In the genomic region with DNA sequence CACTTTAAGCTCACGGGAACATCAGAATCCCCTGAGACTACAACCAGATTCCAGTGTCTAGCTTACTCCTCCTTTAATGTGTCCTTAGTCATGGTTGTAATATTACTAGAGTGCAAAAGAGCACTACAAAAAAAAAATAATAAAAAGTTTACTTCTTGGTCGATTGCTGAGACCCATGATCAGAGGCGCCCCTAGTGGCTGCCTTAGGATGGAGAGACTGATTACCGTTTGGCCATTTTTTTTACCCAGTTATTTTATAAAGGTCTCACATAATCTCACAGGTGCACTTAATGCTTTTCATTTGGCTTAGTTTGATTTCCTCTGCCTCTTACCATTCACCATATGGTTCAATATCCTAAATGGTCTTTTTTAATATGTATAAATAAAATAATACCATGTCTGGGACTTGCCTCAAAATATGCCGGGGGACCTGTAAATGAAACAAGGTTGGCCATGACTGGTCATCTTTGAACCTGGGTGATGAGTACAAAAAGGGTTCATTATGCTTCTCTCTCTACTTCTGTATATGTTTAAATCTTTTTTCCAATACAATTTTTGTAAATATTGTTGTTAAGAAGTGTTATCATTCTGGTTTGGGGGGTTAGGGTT, we compare ENCODE assay signal across 12 cellular contexts.
A peak's percentile ranks its signal among the peaks of the same experiment; 100 is the strongest.
DNase-seq lines count a peak whose midpoint lies in the region; ATAC-seq, FAIRE-seq and TF ChIP-seq lines count a peak whose summit lies in the region.
"Had no signal": no experiment of that assay in that cellular context is flagged by ENCODE, and none has a peak within 500 bp of the region (broad histone marks: within the 10 kb centered on the region; RNA-seq: fewer than 3 reads in every experiment).

No MANE protein-coding gene starts in this region.

- no peak overlapping the region for H3K9ac ChIP-seq in H9 (ENCODE audit: extremely low read depth, insufficient read length, low read length)

- H3K4me1 Mint-ChIP-seq in Calu3 (ENCODE audit: low read depth, unreplicated experiment) (no peaks in the 10 kb centered on the region), H9 (peaks cover 15 to 22% of the 10 kb centered on the region in 2 experiments)
- H3K4me1 Mint-ChIP-seq in naive thymus-derived CD8-positive, alpha-beta T cell, result no peaks in the 10 kb centered on the region

- H3K27me3 Mint-ChIP-seq in Calu3 (ENCODE audit: unreplicated experiment) (peaks cover 91% of the 10 kb centered on the region), H9 (ENCODE audit: low read depth) (peaks cover 1% of the 10 kb centered on the region; the same call in 1 of the 2 replicates)
- H3K27me3 Mint-ChIP-seq in naive thymus-derived CD8-positive, alpha-beta T cell, result peaks cover 30 to 81% (median 45%) of the 10 kb centered on the region in 5 donors

- no peak overlapping the region for H4K5ac ChIP-seq in H9 (ENCODE audit: insufficient read length, low read depth, low read length)

- H3K9me3 Mint-ChIP-seq in Calu3 (ENCODE audit: low read depth, unreplicated experiment), result no peaks in the 10 kb centered on the region
- no peaks in the 10 kb centered on the region; a peak in 1 of 5 replicates for H3K9me3 Mint-ChIP-seq in H9
- H3K9me3 Mint-ChIP-seq in naive thymus-derived CD8-positive, alpha-beta T cell, result peaks cover 0 to 10% (median 3%) of the 10 kb centered on the region in 9 donors

- CTCF ChIA-PET in Calu3 (lab: Charles Lee), result interaction anchor here (0.7 kb wide), 1 partner anchor 120 kb away, joined by 3 read pairs; no protein-coding TSS in a partner anchor

- H2BK12ac ChIP-seq in H9 (ENCODE audit: insufficient read length, low read depth, low read length), result no peak overlapping the region

- no peaks in the 10 kb centered on the region for H3K23me2 ChIP-seq in H9 (ENCODE audit: insufficient read length, low read depth, low read length, poor library complexity, severe bottlenecking)

- no peak overlapping the region for H3K4me2 ChIP-seq in H9 (ENCODE audit: insufficient read depth, insufficient read length, low read length)

- no peak overlapping the region for H2AFZ ChIP-seq in H9 (ENCODE audit: low read length)

- H2AK5ac ChIP-seq in H9 (ENCODE audit: insufficient read length, low read length), result no peak overlapping the region

- TF ChIP-seq POLR2A in right lobe of liver (IDR thresholded peaks at IDR 0.05), result no peak

- BruUV-seq in Calu3 (replicated peaks; lab: Mats Ljungman, UMichigan), result no TSS peak

- H3K9me3 ChIP-seq in H9 (ENCODE audit: control insufficient read depth, low read depth, low read length), result no peaks in the 10 kb centered on the region
- H3K9me3 ChIP-seq in right lobe of liver, result no peaks in the 10 kb centered on the region
- H3K9me3 ChIP-seq: heart left ventricle had no signal

- intact Hi-C loops in Calu3 (cut with micrococcal nuclease; ENCODE audit: unreplicated experiment) (no loop called here), right lobe of liver (cut with DNase I) (no loop called here)

- H4K91ac ChIP-seq in H9 (ENCODE audit: insufficient read length, low read depth, low read length), result no peak overlapping the region

- no peaks in the 10 kb centered on the region for H3K36me3 ChIP-seq in right lobe of liver
- H3K36me3 ChIP-seq: heart left ventricle had no signal

- no peaks in the 10 kb centered on the region for H4K20me1 ChIP-seq in H9 (ENCODE audit: control insufficient read depth, insufficient read depth, insufficient read length)

- no peaks in the 10 kb centered on the region for H3K36me3 Mint-ChIP-seq in Calu3 (ENCODE audit: insufficient read depth, unreplicated experiment)
- H3K36me3 Mint-ChIP-seq in H9 (ENCODE audit: insufficient read depth in 1 of 3, low read depth in 3 of 3), result no peaks in the 10 kb centered on the region
- peaks cover 0 to 2% (median 2%) of the 10 kb centered on the region in 3 donors for H3K36me3 Mint-ChIP-seq in naive thymus-derived CD8-positive, alpha-beta T cell

- H3K4me3 Mint-ChIP-seq in Calu3 (ENCODE audit: low read depth, unreplicated experiment), result no peak overlapping the region
- no peak overlapping the region for H3K4me3 Mint-ChIP-seq in H9
- no peak overlapping the region for H3K4me3 Mint-ChIP-seq in naive thymus-derived CD8-positive, alpha-beta T cell

- H3K27me3 ChIP-seq in H9 (ENCODE audit: insufficient read depth, low read length) (no peaks in the 10 kb centered on the region), right lobe of liver (no peaks in the 10 kb centered on the region)

- H4K8ac ChIP-seq in H9 (replicated peaks; ENCODE audit: insufficient read length, low read depth, low read length), result no peak overlapping the region

- H3K4me1 ChIP-seq in H9 (ENCODE audit: insufficient read depth, low read length), result peaks cover 2% of the 10 kb centered on the region; the same call in 1 of the 2 replicates
- no peaks in the 10 kb centered on the region for H3K4me1 ChIP-seq in right lobe of liver
- H3K4me1 ChIP-seq: heart left ventricle had no signal

- no peaks in the 10 kb centered on the region for H3K79me1 ChIP-seq in H9 (ENCODE audit: insufficient read depth, low read depth, low read length, poor library complexity, severe bottlenecking)

- H3K4me3 ChIP-seq in right lobe of liver, result no peak overlapping the region
- H3K4me3 ChIP-seq: heart left ventricle, SK-N-MC had no signal

- H2BK120ac ChIP-seq in H9 (ENCODE audit: low read depth, low read length, poor library complexity, severe bottlenecking), result no peak overlapping the region

- no peak overlapping the region for H3K14ac ChIP-seq in H9 (ENCODE audit: insufficient read depth, low read length)

- H3K79me2 ChIP-seq in H9 (ENCODE audit: insufficient read depth, low read length), result no peaks in the 10 kb centered on the region

- peak; percentile 62 for TF ChIP-seq CTCF in Calu3 (IDR thresholded peaks at IDR 0.05; ENCODE audit: unreplicated experiment)
- peak; percentile 87 for TF ChIP-seq CTCF in H9 (conservative IDR thresholded peaks at IDR 0.05)
- peak; percentile 4 to 47 (median 39) for TF ChIP-seq CTCF in right lobe of liver (IDR thresholded peaks at IDR 0.05)

- H3K23ac ChIP-seq in H9 (ENCODE audit: insufficient read length, low read depth, low read length), result no peak overlapping the region

- H2BK15ac ChIP-seq in H9 (ENCODE audit: low read depth, low read length), result no peak overlapping the region

- in situ Hi-C loops in SK-MEL-5 (cut with HindIII; ENCODE audit: low pct_unique_long_range_greater_than_20kb, low sequenced_read_pairs), result no loop called here

- no peak overlapping the region for H3K18ac ChIP-seq in H9 (ENCODE audit: insufficient read length, low read depth, low read length)

- no peak for FAIRE-seq in RCC 7860 (lab: Jason Lieb, UNC)

- H3K4ac ChIP-seq in H9 (ENCODE audit: low read depth, low read length), result no peak overlapping the region

- H3K27ac Mint-ChIP-seq in Calu3 (ENCODE audit: unreplicated experiment) (no peak overlapping the region), H9 (no peak overlapping the region)
- no peak overlapping the region for H3K27ac Mint-ChIP-seq in naive thymus-derived CD8-positive, alpha-beta T cell

- DNase-seq in Calu3 (peak; percentile 51), H9 (no peak), SK-MEL-5 (ENCODE audit: low read depth, low spot score) (peak; percentile 58), right lobe of liver (no peak), RCC 7860 (ENCODE audit: low spot score) (no peak)
- no peak for DNase-seq in stimulated activated naive CD4-positive, alpha-beta T cell treated with Interleukin-2 at 50 U/mL for 16 hours (lab: John Stamatoyannopoulos, UW)
- DNase-seq in activated CD4-positive, CD25-positive, alpha-beta regulatory T cell treated with anti-CD3 and anti-CD28 coated beads, Interleukin-2, amount 50 U/mL, for 72 hours, result no peak
- DNase-seq in naive thymus-derived CD8-positive, alpha-beta T cell, result no peak
- DNase-seq: activated gamma-delta T cell treated with Interleukin-2 at 50 U/mL for 16 hours; heart left ventricle; stimulated activated naive CD4-positive, alpha-beta T cell had no signal

- H3K27ac ChIP-seq in H9 (ENCODE audit: insufficient read length, low read depth, low read length) (no peak overlapping the region), right lobe of liver (no peak overlapping the region)
- H3K27ac ChIP-seq: heart left ventricle, SK-N-MC had no signal

- ATAC-seq in right lobe of liver, result no peak
- no peak for ATAC-seq in naive thymus-derived CD8-positive, alpha-beta T cell
- ATAC-seq: heart left ventricle had no signal

- H2BK5ac ChIP-seq in H9 (ENCODE audit: insufficient read length, low read length), result no peak overlapping the region

- POLR2A ChIA-PET in naive thymus-derived CD8-positive, alpha-beta T cell (lab: Charles Lee), result no interaction called here

- H3K56ac ChIP-seq in H9 (ENCODE audit: insufficient read length, low read depth, low read length), result no peak overlapping the region

- no peak overlapping the region for H3T11ph ChIP-seq in H9 (ENCODE audit: low read length)

- no CpG with 5 or more reads among the region's 5 CpGs for WGBS in H9 (ENCODE audit: extremely low coverage, insufficient read length, low lambda C conversion rate)
- WGBS in right lobe of liver (ENCODE audit: insufficient coverage, low coverage, low lambda C conversion rate, missing lambda C conversion rate), result 51% methylated on average over 5 of the region's 5 CpGs

- H2BK20ac ChIP-seq in H9 (ENCODE audit: low read depth, low read length, poor library complexity, severe bottlenecking), result no peak overlapping the region

Comparison
In these comparisons a context has a peak if more than half of its experiments do, and no peak if none do; other contexts are left out.
1. DNase-seq: peak in Calu3 (single experiment) and SK-MEL-5 (single experiment); none in H9 (single experiment), right lobe of liver (0 of 3), stimulated activated naive CD4-positive, alpha-beta T cell treated with Interleukin-2 at 50 U/mL for 16 hours (single experiment), activated CD4-positive, CD25-positive, alpha-beta regulatory T cell treated with anti-CD3 and anti-CD28 coated beads, Interleukin-2, amount 50 U/mL, for 72 hours (single experiment), naive thymus-derived CD8-positive, alpha-beta T cell (0 of 10) and RCC 7860 (single experiment).
2. Peak in every context shown above with its lines, with median percentiles within 50 percentile points of each other: CTCF ChIP-seq.